ENCODE assay signal across 13 cellular contexts in the genomic region with DNA sequence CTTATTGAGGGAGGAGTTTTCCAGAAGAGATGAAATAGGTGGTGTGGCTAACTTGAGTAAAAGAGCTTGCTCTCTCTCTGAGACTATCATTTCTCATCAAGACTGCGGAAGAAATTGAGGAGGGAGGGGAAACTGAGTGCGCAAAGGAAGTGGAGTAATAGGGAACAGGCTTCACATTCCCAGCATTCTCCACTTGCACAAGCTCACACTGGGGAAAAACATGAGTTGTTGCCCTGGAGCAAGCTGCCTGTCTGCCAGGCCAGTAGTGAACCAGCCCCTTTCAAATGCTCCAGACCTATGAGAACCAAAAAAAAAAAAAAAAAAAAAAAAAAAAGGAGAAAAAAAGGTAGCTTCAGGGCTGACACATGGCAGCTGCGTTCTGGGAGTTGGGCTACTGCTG.
"Had no signal": no experiment of that assay in that cellular context is flagged by ENCODE, and none has a peak within 500 bp of the region (broad histone marks: within the 10 kb centered on the region; RNA-seq: fewer than 3 reads in every experiment).

No MANE protein-coding gene starts in this region.

- H3K27ac ChIP-seq: neural progenitor cell, pancreas, tibial nerve had no signal

- H3K4me1 ChIP-seq: neural progenitor cell had no signal

- H3K27me3 ChIP-seq: neural progenitor cell, pancreas, tibial nerve had no signal

- H3K4me3 ChIP-seq: neural progenitor cell, pancreas, tibial nerve had no signal

- ATAC-seq: activated T-helper 17 cell treated with anti-CD3 and anti-CD28 coated beads, Interleukin-2, amount 50 U/mL, for 72 hours; effector memory CD8-positive, alpha-beta T cell; esophagus mucosa; pancreas; stimulated activated effector memory CD8-positive, alpha-beta T cell treated with anti-CD3 and anti-CD28 coated beads, Interleukin-12 subunit alpha, Interleukin-12 subunit beta, amount 100 ng/mL, for 72 hours; T-helper 17 cell had no signal

- H3K36me3 ChIP-seq: neural progenitor cell, pancreas, tibial nerve had no signal

- H3K9me3 ChIP-seq: pancreas had no signal

- H3K9ac ChIP-seq: neural progenitor cell had no signal

- DNase-seq: activated CD4-positive, alpha-beta T cell treated with anti-CD3 and anti-CD28 coated beads, Interleukin-2, amount 10 ng/mL, durations not matched to agents 7 days and 5 days; activated CD4-positive, CD25-positive, alpha-beta regulatory T cell; activated naive CD4-positive, alpha-beta T cell treated with anti-CD3 and anti-CD28 coated beads for 36 hours; activated T-cell treated with anti-CD3 and anti-CD28 coated beads for 4 hours; effector memory CD8-positive, alpha-beta T cell; foreskin melanocyte; pancreas; T-helper 17 cell had no signal

- H3K4me2 ChIP-seq: neural progenitor cell had no signal

- H2AFZ ChIP-seq: neural progenitor cell had no signal
